ENCODE assay signal across 14 cellular contexts in genomic region chr12:69468237-69469026, GRCh38. TPM values are rescaled to one million over a fixed set of nuclear protein-coding genes. Genes with fewer than 3 reads are reported as not detected.
DNase-seq lines count a peak whose midpoint lies in the region; ATAC-seq, FAIRE-seq and TF ChIP-seq lines count a peak whose summit lies in the region.
"Had no signal": no experiment of that assay in that cellular context is flagged by ENCODE, and none has a peak within 500 bp of the region (broad histone marks: within the 10 kb centered on the region; RNA-seq: fewer than 3 reads in every experiment).

No MANE protein-coding gene starts in this region.

- POLR2A ChIA-PET in HepG2 (lab: Yijun Ruan, JAX), result interaction anchor here (3.3 kb wide), 1 partner anchor 10 kb away, joined by 9 read pairs; no protein-coding TSS in a partner anchor

- peaks cover 4% of the 10 kb centered on the region for H3K36me3 Mint-ChIP-seq in stimulated activated memory B cell treated with anti-CD40 and anti-IgM and Interleukin-4, amounts not matched to agents 10 μg/mL and 1 μg/mL and 100 μg/mL, for 72 hours

- no peak for ATAC-seq in HepG2
- ATAC-seq in right lobe of liver, result no peak
- no peak for ATAC-seq in stimulated activated memory B cell treated with anti-CD40 and anti-IgM and Interleukin-4, amounts not matched to agents 10 μg/mL and 1 μg/mL and 100 μg/mL, for 72 hours
- ATAC-seq in HG02885 (IDR thresholded peaks at IDR 0.05; ENCODE audit: poor library complexity, unreplicated experiment), result no peak
- ATAC-seq: stimulated activated naive CD8-positive, alpha-beta T cell treated with anti-CD3 and anti-CD28 coated beads, Interleukin-15, Interleukin-2, amounts not matched to agents 100 U/mL and 50 U/mL, for 24 hours had no signal

- TF ChIP-seq EP300 in HepG2 (IDR thresholded peaks at IDR 0.05; ENCODE audit: low read depth in 2 of 2, low read length in 2 of 2), result no peak
- TF ChIP-seq EP300 in HepG2 (CRISPR knock-in tag; IDR thresholded peaks at IDR 0.05; ENCODE audit: borderline replicate concordance), result no peak

- no TSS peak for BruUV-seq in HepG2 (replicated peaks; lab: Mats Ljungman, UMichigan)

- no peaks in the 10 kb centered on the region for H3K27me3 Mint-ChIP-seq in stimulated activated memory B cell treated with anti-CD40 and anti-IgM and Interleukin-4, amounts not matched to agents 10 μg/mL and 1 μg/mL and 100 μg/mL, for 72 hours
- H3K27me3 Mint-ChIP-seq: central memory CD8-positive, alpha-beta T cell had no signal

- intact Hi-C loops in HepG2 (cut with micrococcal nuclease; ENCODE audit: unreplicated experiment) (no loop called here), right lobe of liver (cut with DNase I) (no loop called here)

- no peak for DNase-seq in HepG2 (ENCODE audit: low spot score)
- no peak for DNase-seq in right lobe of liver
- DNase-seq in RPMI7951 (ENCODE audit: low read depth), result peak; percentile 66
- DNase-seq in fibroblast of the aortic adventitia (ENCODE audit: low read depth), result peak; percentile 69
- DNase-seq in NCI-H524 treated with DMSO at 0.1 percent for 48 hours (lab: John Stamatoyannopoulos, UW), result no peak
- no peak for DNase-seq in caudate nucleus (lab: John Stamatoyannopoulos, UW)
- DNase-seq: activated gamma-delta T cell treated with Interleukin-2 at 50 U/mL for 16 hours; DMS79 treated with DMSO at 0.1 percent for 48 hours; stimulated activated CD4-positive, alpha-beta T cell treated with anti-CD3 and anti-CD28 coated beads, Interleukin-4, amount 100 ng/mL, for 24 hours; stimulated activated naive CD8-positive, alpha-beta T cell treated with anti-CD3 and anti-CD28 coated beads, Interleukin-15, Interleukin-2, amounts not matched to agents 100 U/mL and 50 U/mL, for 24 hours had no signal

- peak overlapping the region; percentile 57 for H3K4me2 ChIP-seq in HepG2 (ENCODE audit: low read depth, low read length)

- TF ChIP-seq POLR2A in HepG2 (IDR thresholded peaks at IDR 0.05; ENCODE audit: insufficient read depth in 1 of 2, low read depth in 2 of 2, low read length in 2 of 2) (no peak), right lobe of liver (IDR thresholded peaks at IDR 0.05) (no peak)

- H3K36me3 ChIP-seq in HepG2 (replicated peaks in 1 of 2; ENCODE audit: control insufficient read depth in 1 of 2, insufficient read depth in 2 of 2, low read length in 2 of 2), result no peaks in the 10 kb centered on the region
- no peaks in the 10 kb centered on the region for H3K36me3 ChIP-seq in right lobe of liver

- FAIRE-seq in HepG2 (lab: Jason Lieb, UNC), result no peak
- FAIRE-seq: GM12891 had no signal

- H3K27me3 ChIP-seq in HepG2 (ENCODE audit: control insufficient read depth in 1 of 2, insufficient read depth in 2 of 2, low read length in 2 of 2), result no peaks in the 10 kb centered on the region; a peak in 1 of 5 replicates
- no peaks in the 10 kb centered on the region for H3K27me3 ChIP-seq in right lobe of liver

- H3K79me2 ChIP-seq in HepG2 (ENCODE audit: insufficient read depth, low read length), result peaks cover 30% of the 10 kb centered on the region

- peak overlapping the region; percentile 36 to 96 (median 39); a peak in 4 of 6 replicates for H3K4me3 ChIP-seq in HepG2 (replicated peaks in 1 of 3; ENCODE audit: insufficient read depth in 1 of 3, low read depth in 2 of 3, low read length in 3 of 3)
- H3K4me3 ChIP-seq in right lobe of liver, result no peak overlapping the region
- no peak overlapping the region for H3K4me3 ChIP-seq in fibroblast of the aortic adventitia (ENCODE audit: low read depth, low read length)

- H3K4me1 ChIP-seq in HepG2 (ENCODE audit: insufficient read depth, low read length), result peaks cover 43% of the 10 kb centered on the region
- H3K4me1 ChIP-seq in right lobe of liver, result peaks cover 0 to 23% (median 6%) of the 10 kb centered on the region in 4 donors

- in situ Hi-C loops in HepG2 (cut with HindIII; ENCODE audit: extremely low pct_ligation_motif_present, low pct_unique_long_range_greater_than_20kb), result no loop called here

- H3K9me3 Mint-ChIP-seq in stimulated activated memory B cell treated with anti-CD40 and anti-IgM and Interleukin-4, amounts not matched to agents 10 μg/mL and 1 μg/mL and 100 μg/mL, for 72 hours, result no peaks in the 10 kb centered on the region
- H3K9me3 Mint-ChIP-seq: central memory CD8-positive, alpha-beta T cell had no signal

- no peak for TF ChIP-seq RAD21 in HepG2 (CRISPR knock-in tag; IDR thresholded peaks at IDR 0.05)

- TF ChIP-seq CTCF in HepG2 (CRISPR knock-in tag; IDR thresholded peaks at IDR 0.05), result no peak
- TF ChIP-seq CTCF in right lobe of liver (IDR thresholded peaks at IDR 0.05), result no peak
- no peak for TF ChIP-seq CTCF in fibroblast of the aortic adventitia (IDR thresholded peaks at IDR 0.05; ENCODE audit: insufficient read depth, low read length)

- peaks cover 14% of the 10 kb centered on the region for H4K20me1 ChIP-seq in HepG2 (ENCODE audit: insufficient read depth, low read length)

- peaks cover 51% of the 10 kb centered on the region for H3K4me1 Mint-ChIP-seq in stimulated activated memory B cell treated with anti-CD40 and anti-IgM and Interleukin-4, amounts not matched to agents 10 μg/mL and 1 μg/mL and 100 μg/mL, for 72 hours

- CTCF ChIA-PET in HepG2 (lab: Yijun Ruan, JAX; ENCODE audit: low intra/inter-chr PET ratio, low total read pairs), result no interaction called here

- peak overlapping the region; percentile 90 for H3K27ac Mint-ChIP-seq in stimulated activated memory B cell treated with anti-CD40 and anti-IgM and Interleukin-4, amounts not matched to agents 10 μg/mL and 1 μg/mL and 100 μg/mL, for 72 hours

- 47% methylated on average over 7 of the region's 7 CpGs for WGBS in HepG2 (ENCODE audit: low lambda C conversion rate)
- WGBS in right lobe of liver (ENCODE audit: insufficient coverage, low coverage, low lambda C conversion rate, missing lambda C conversion rate), result 90% methylated on average over 4 of the region's 7 CpGs

- H3K4me3 Mint-ChIP-seq in stimulated activated memory B cell treated with anti-CD40 and anti-IgM and Interleukin-4, amounts not matched to agents 10 μg/mL and 1 μg/mL and 100 μg/mL, for 72 hours, result no peak overlapping the region

- H2AFZ ChIP-seq in HepG2 (ENCODE audit: low read length), result peak overlapping the region; percentile 25

- H3K9me3 ChIP-seq in HepG2 (ENCODE audit: low read length) (no peaks in the 10 kb centered on the region), right lobe of liver (no peaks in the 10 kb centered on the region)

- no peak overlapping the region for H3K9ac ChIP-seq in HepG2 (ENCODE audit: insufficient read depth, low read depth, low read length)

- H3K27ac ChIP-seq in HepG2 (ENCODE audit: extremely low read length, insufficient read depth, low read length) (no peak overlapping the region), right lobe of liver (no peak overlapping the region), caudate nucleus (ENCODE audit: low read depth, low read length) (no peak overlapping the region)

TF ChIP-seq in HepG2, 621 proteins besides CTCF, POLR2A, EP300 and RAD21 (continues in another document):
- no peak for TF ChIP-seq CREB1 (IDR thresholded peaks at IDR 0.05)
- no peak for TF ChIP-seq CREB1 (CRISPR knock-in tag; IDR thresholded peaks at IDR 0.05)
- peak; percentile 93 for TF ChIP-seq HNRNPK (IDR thresholded peaks at IDR 0.05; ENCODE audit: low read depth, low read length, poor library complexity, severe bottlenecking)
- TF ChIP-seq ETS1 (CRISPR knock-in tag; IDR thresholded peaks at IDR 0.05), result no peak
- no peak for TF ChIP-seq ZNF10 (CRISPR knock-in tag; IDR thresholded peaks at IDR 0.05; ENCODE audit: borderline replicate concordance, low read depth)
- no peak for TF ChIP-seq ZNF282 (IDR thresholded peaks at IDR 0.05; ENCODE audit: partially characterized antibody)
- no peak for TF ChIP-seq MAFF (IDR thresholded peaks at IDR 0.05; ENCODE audit: low read depth, low read length)
- TF ChIP-seq PCBP1 (IDR thresholded peaks at IDR 0.05; ENCODE audit: borderline replicate concordance, low read depth, low read length), result 0 out of 2 replicates have a peak, but pooled peaks have one; percentile 28
- TF ChIP-seq RELA (CRISPR knock-in tag; IDR thresholded peaks at IDR 0.05), result no peak

RNA-seq across cellular contexts. Expression of gene FRS2, which starts 1.8 kb away (rescaled TPM):
- total RNA-seq in HepG2 (2016; rRNA removed; fragmentation: Illumina TruSeq; extraction: Trizol) (16.8 and 31.4 TPM in 2 replicates), right lobe of liver (10 to 100 TPM; 13.8 to 27.8 (median 15.8) TPM), fibroblast of the aortic adventitia (ENCODE audit: low replicate concordance) (30.4 and 67.0 TPM in 2 replicates)
- 4.7 and 5.6 TPM in 2 replicates for total RNA-seq in HepG2 (2016; cell fraction: cytosol; rRNA removed; fragmentation: Illumina TruSeq; extraction: Trizol; ENCODE audit: low read depth)
- total RNA-seq in HepG2 (2016; cell fraction: insoluble cytoplasmic fraction; rRNA removed; fragmentation: Illumina TruSeq; extraction: Trizol), result 16.4 and 31.5 TPM in 2 replicates
- total RNA-seq in HepG2 (2016; cell fraction: membrane; rRNA removed; fragmentation: Illumina TruSeq; extraction: Trizol), result 22.4 and 22.5 TPM in 2 replicates
- 28.4 and 31.2 TPM in 2 replicates for total RNA-seq in HepG2 (2016; cell fraction: nucleus; rRNA removed; fragmentation: Illumina TruSeq; extraction: Trizol)
- polyA plus RNA-seq in HepG2 (2011; rRNA removed), result 6.9 and 8.3 TPM in 2 replicates
- polyA plus RNA-seq in HepG2 (2011; cell fraction: cytosol; rRNA removed), result 4.1 and 5.5 TPM in 2 replicates
- polyA plus RNA-seq in HepG2 (2011; cell fraction: nucleus; rRNA removed), result 6.9 and 7.2 TPM in 2 replicates
- polyA plus RNA-seq in HepG2 (2012), result 6.1 and 7.0 TPM in 2 replicates
- 1.2 TPM in 2 replicates for polyA plus RNA-seq in HepG2 (2016; cell fraction: cytosol; fragmentation: Illumina TruSeq; extraction: Trizol; ENCODE audit: low read depth)
- polyA plus RNA-seq in HepG2 (2016; cell fraction: insoluble cytoplasmic fraction; fragmentation: Illumina TruSeq; extraction: Trizol; ENCODE audit: low read depth), result 14.7 and 15.8 TPM in 2 replicates
- polyA plus RNA-seq in HepG2 (2016; cell fraction: membrane; fragmentation: Illumina TruSeq; extraction: Trizol; ENCODE audit: low read depth), result 5.8 and 7.6 TPM in 2 replicates
- 17.3 and 19.7 TPM in 2 replicates for polyA plus RNA-seq in HepG2 (2016; cell fraction: nucleus; fragmentation: Illumina TruSeq; extraction: Trizol; ENCODE audit: insufficient read depth, low read depth)
- polyA minus RNA-seq in HepG2 (2011; rRNA and poly(A)+ RNA removed; ENCODE audit: low replicate concordance), result 11.2 and 18.2 TPM in 2 replicates
- 10.3 and 13.9 TPM in 2 replicates for polyA minus RNA-seq in HepG2 (2011; cell fraction: cytosol; rRNA and poly(A)+ RNA removed)
- 43.4 and 53.3 TPM in 2 replicates for polyA minus RNA-seq in HepG2 (2011; cell fraction: nucleus; rRNA and poly(A)+ RNA removed)
- 23.6 and 40.0 TPM in 2 replicates for total RNA-seq in RPMI7951 (2014; rRNA removed; shearing (Covaris generic))

Comparison
In these comparisons a context has a peak if more than half of its experiments do, and no peak if none do; other contexts are left out.
1. H3K4me3 ChIP-seq: peak in HepG2 (3 of 3); none in right lobe of liver (0 of 3) and fibroblast of the aortic adventitia (single experiment).
2. DNase-seq: peak in RPMI7951 (single experiment) and fibroblast of the aortic adventitia (single experiment); none in HepG2 (single experiment), right lobe of liver (0 of 3), NCI-H524 treated with DMSO at 0.1 percent for 48 hours (single experiment) and caudate nucleus (0 of 61).